In the genomic region with DNA sequence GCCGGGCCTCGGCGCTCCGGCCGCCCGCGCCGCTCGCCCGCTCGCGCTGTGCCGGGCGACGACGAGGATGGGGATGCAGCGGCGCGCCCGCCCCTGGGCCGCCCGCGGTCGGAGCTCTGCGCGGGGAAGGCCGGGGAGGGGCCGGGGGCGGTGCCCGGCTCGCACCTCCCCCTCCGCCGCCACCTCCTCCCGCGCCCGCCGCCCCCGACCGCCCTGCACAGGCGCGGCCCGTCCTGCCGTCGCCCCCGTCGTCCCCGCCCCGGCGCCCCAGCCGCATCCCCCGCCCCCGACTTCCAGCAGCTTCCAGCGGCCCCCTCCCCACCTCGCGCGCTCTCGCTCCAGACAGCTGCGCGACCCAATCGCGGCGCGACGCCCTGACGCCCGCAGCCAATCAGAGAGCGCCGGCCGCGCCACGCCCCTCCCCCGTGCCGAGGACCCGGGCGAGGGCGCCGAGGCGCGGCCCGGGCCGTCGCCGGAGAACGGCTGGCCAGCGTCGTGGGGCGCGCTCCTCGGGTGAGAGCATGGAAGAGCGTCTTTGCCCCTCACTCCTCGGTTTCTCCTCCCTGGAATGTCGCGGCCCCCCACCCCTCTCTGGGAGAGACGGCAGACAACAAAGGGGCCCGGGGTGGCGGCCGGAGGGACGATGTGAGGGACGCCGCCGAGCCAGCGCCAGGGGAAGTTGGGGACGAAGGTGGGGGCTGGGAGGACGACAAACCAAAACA, we compare ENCODE assay signal across 8 cellular contexts. TPM values are rescaled to one million over a fixed set of nuclear protein-coding genes. Genes with fewer than 3 reads are reported as not detected.
DNase-seq lines count a peak whose midpoint lies in the region; ATAC-seq and TF ChIP-seq lines count a peak whose summit lies in the region.

A gene with protein sequence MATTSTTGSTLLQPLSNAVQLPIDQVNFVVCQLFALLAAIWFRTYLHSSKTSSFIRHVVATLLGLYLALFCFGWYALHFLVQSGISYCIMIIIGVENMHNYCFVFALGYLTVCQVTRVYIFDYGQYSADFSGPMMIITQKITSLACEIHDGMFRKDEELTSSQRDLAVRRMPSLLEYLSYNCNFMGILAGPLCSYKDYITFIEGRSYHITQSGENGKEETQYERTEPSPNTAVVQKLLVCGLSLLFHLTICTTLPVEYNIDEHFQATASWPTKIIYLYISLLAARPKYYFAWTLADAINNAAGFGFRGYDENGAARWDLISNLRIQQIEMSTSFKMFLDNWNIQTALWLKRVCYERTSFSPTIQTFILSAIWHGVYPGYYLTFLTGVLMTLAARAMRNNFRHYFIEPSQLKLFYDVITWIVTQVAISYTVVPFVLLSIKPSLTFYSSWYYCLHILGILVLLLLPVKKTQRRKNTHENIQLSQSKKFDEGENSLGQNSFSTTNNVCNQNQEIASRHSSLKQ (minus strand): TSS at position 69 of the 722 bp plus-strand sequence. CDS start 70 bp downstream, outside the sequence.

- peak within 1 kb of the TSS; percentile 80 for H3K4me3 Mint-ChIP-seq in activated T-cell treated with anti-CD3 and anti-CD28 coated beads, Interleukin-2, amount 50 U/mL, for 4 hours

- POLR2A ChIA-PET in OCI-LY7 (lab: Charles Lee) = interaction anchor here (0.5 kb wide), 1 partner anchor 10 kb away, joined by 3 read pairs; no protein-coding TSS in a partner anchor

- H4K20me1 ChIP-seq in OCI-LY7 (ENCODE audit: insufficient read depth, low read length) = no peaks in the 10 kb centered on the region

- H3K27me3 Mint-ChIP-seq in activated T-cell treated with anti-CD3 and anti-CD28 coated beads, Interleukin-2, amount 50 U/mL, for 4 hours (ENCODE audit: low read depth) = peaks cover 4% of the 10 kb centered on the region

- no peaks in the 10 kb centered on the region for H3K9me2 ChIP-seq in OCI-LY7 (ENCODE audit: insufficient read depth, low read length)

- BruUV-seq in OCI-LY7 (replicated peaks; lab: Mats Ljungman, UMichigan) = no TSS peak

- peak within 1 kb of the TSS; percentile 69 for H3K4me2 ChIP-seq in OCI-LY7 (ENCODE audit: low read length)

- no peaks in the 10 kb centered on the region for H3K79me2 ChIP-seq in OCI-LY7 (ENCODE audit: insufficient read depth, low read depth, low read length)

- intact Hi-C loops in OCI-LY7 (cut with micrococcal nuclease; ENCODE audit: unreplicated experiment) = no loop called here

- H2AFZ ChIP-seq in OCI-LY7 (ENCODE audit: low read length) = peak within 1 kb of the TSS; percentile 90

- no peaks in the 10 kb centered on the region for H3K9me3 Mint-ChIP-seq in activated T-cell treated with anti-CD3 and anti-CD28 coated beads, Interleukin-2, amount 50 U/mL, for 4 hours

- ATAC-seq in GM21381 (IDR thresholded peaks at IDR 0.05; ENCODE audit: unreplicated experiment) (peak; percentile 92), esophagus mucosa (peak; percentile 92)
- ATAC-seq in activated T-cell treated with anti-CD3 and anti-CD28 coated beads, Interleukin-2, amount 50 U/mL, for 4 hours = peak; percentile 93 to 95

- H3K36me3 Mint-ChIP-seq in activated T-cell treated with anti-CD3 and anti-CD28 coated beads, Interleukin-2, amount 50 U/mL, for 4 hours (ENCODE audit: insufficient read depth) = no peaks in the 10 kb centered on the region

- CTCF ChIA-PET in OCI-LY7 (lab: Charles Lee; ENCODE audit: unreplicated experiment) = no interaction called here

- H3K36me3 ChIP-seq in HUES6 (ENCODE audit: control insufficient read depth, insufficient read depth, low read length) (no peaks in the 10 kb centered on the region), OCI-LY7 (ENCODE audit: insufficient read depth, low read length) (no peaks in the 10 kb centered on the region), muscle layer of colon (ENCODE audit: insufficient read depth, low read length) (no peaks in the 10 kb centered on the region)

- peak within 1 kb of the TSS; percentile 94; the same call in 1 of the 2 replicates for H3K27ac ChIP-seq in HUES6 (ENCODE audit: low read depth, low read length)
- no peak within 1 kb of the TSS for H3K27ac ChIP-seq in OCI-LY7 (ENCODE audit: low read depth, low read length, poor library complexity, severe bottlenecking)
- H3K27ac ChIP-seq in muscle layer of colon (ENCODE audit: low read depth, low read length) = peak within 1 kb of the TSS; percentile 74

- peak within 1 kb of the TSS; percentile 94 for H3K4me3 ChIP-seq in HUES6 (ENCODE audit: low read depth, low read length)
- H3K4me3 ChIP-seq in OCI-LY7 (ENCODE audit: low read depth, low read length, poor library complexity, severe bottlenecking) = peak within 1 kb of the TSS; percentile 63
- peak within 1 kb of the TSS; percentile 61 to 62 for H3K4me3 ChIP-seq in muscle layer of colon (ENCODE audit: low read depth in 1 of 2, low read length in 2 of 2)

- TF ChIP-seq CTCF in OCI-LY7 (conservative IDR thresholded peaks at IDR 0.05; ENCODE audit: low read length) = no peak

- no peaks in the 10 kb centered on the region for H3K9me3 ChIP-seq in HUES6 (ENCODE audit: control insufficient read depth, insufficient read depth, low read depth, low read length)
- H3K9me3 ChIP-seq in OCI-LY7 (ENCODE audit: low read length) = no peaks in the 10 kb centered on the region
- no peaks in the 10 kb centered on the region for H3K9me3 ChIP-seq in muscle layer of colon (ENCODE audit: low read length)

- DNase-seq in COR-L47 (lab: John Stamatoyannopoulos, UW) (peak; percentile 95), OCI-LY7 (ENCODE audit: low spot score) (peak; percentile 75)
- peak; percentile 73 for DNase-seq in activated T-cell treated with anti-CD3 and anti-CD28 coated beads, Interleukin-2, amount 50 U/mL, for 4 hours
- DNase-seq in stimulated activated CD8-positive, alpha-beta memory T cell treated with anti-CD3 and anti-CD28 coated beads, Interleukin-4, amount 100 ng/mL, for 48 hours = peak; percentile 82

- peaks cover 15% of the 10 kb centered on the region for H3K4me1 Mint-ChIP-seq in activated T-cell treated with anti-CD3 and anti-CD28 coated beads, Interleukin-2, amount 50 U/mL, for 4 hours (ENCODE audit: low read depth)

- H3K27me3 ChIP-seq in HUES6 (ENCODE audit: control insufficient read depth, insufficient read depth, low read length) (peaks cover 16% of the 10 kb centered on the region), muscle layer of colon (ENCODE audit: control insufficient read depth in 1 of 2, insufficient read depth in 2 of 2, low read length in 2 of 2) (no peaks in the 10 kb centered on the region)

- peaks cover 19% of the 10 kb centered on the region for H3K4me1 ChIP-seq in HUES6 (ENCODE audit: control insufficient read depth, insufficient read depth, low read length)
- H3K4me1 ChIP-seq in OCI-LY7 (ENCODE audit: insufficient read depth, low read length, poor library complexity, severe bottlenecking) = peaks cover 12% of the 10 kb centered on the region
- H3K4me1 ChIP-seq in muscle layer of colon (ENCODE audit: insufficient read depth, low read length) = peaks cover 5% of the 10 kb centered on the region

- H3K9ac ChIP-seq in HUES6 (ENCODE audit: low read length) (peak within 1 kb of the TSS; percentile 91), muscle layer of colon (ENCODE audit: low read length) (peak within 1 kb of the TSS; percentile 1)

RNA-seq across cellular contexts. Expression of the gene that starts here (rescaled TPM):
- 0.15 and 0.28 TPM in 2 replicates for total RNA-seq in OCI-LY7 (2014; rRNA removed; shearing (Covaris generic))
- total RNA-seq in OCI-LY7 (2022) (0.70 and 0.93 TPM in 2 replicates), esophagus mucosa (108 TPM)
- total RNA-seq in activated T-cell treated with anti-CD3 and anti-CD28 coated beads, Interleukin-2, amount 50 U/mL, for 4 hours = under 1 TPM; 0.74 to 0.99 (median 0.95) TPM

Comparison
In these comparisons a context has a peak if more than half of its experiments do, and no peak if none do; other contexts are left out.
1. RNA of the gene that starts here (total RNA-seq): 108 TPM in esophagus mucosa (single experiment); 0.74 to 0.99 TPM in activated T-cell treated with anti-CD3 and anti-CD28 coated beads, Interleukin-2, amount 50 U/mL, for 4 hours and 0.15 to 0.93 TPM in OCI-LY7; every median in the first group is over 10 times any median in the second.
2. Peak in DNase-seq, H3K4me3 ChIP-seq and H3K4me2 ChIP-seq in OCI-LY7; RNA of the gene not detected or under 1 TPM.
3. Peak in DNase-seq and ATAC-seq in activated T-cell treated with anti-CD3 and anti-CD28 coated beads, Interleukin-2, amount 50 U/mL, for 4 hours; RNA of the gene not detected or under 1 TPM.
4. Peak in every context shown above with its lines, with median percentiles within 50 percentile points of each other: DNase-seq, ATAC-seq and H3K4me3 ChIP-seq.